In the genomic region with DNA sequence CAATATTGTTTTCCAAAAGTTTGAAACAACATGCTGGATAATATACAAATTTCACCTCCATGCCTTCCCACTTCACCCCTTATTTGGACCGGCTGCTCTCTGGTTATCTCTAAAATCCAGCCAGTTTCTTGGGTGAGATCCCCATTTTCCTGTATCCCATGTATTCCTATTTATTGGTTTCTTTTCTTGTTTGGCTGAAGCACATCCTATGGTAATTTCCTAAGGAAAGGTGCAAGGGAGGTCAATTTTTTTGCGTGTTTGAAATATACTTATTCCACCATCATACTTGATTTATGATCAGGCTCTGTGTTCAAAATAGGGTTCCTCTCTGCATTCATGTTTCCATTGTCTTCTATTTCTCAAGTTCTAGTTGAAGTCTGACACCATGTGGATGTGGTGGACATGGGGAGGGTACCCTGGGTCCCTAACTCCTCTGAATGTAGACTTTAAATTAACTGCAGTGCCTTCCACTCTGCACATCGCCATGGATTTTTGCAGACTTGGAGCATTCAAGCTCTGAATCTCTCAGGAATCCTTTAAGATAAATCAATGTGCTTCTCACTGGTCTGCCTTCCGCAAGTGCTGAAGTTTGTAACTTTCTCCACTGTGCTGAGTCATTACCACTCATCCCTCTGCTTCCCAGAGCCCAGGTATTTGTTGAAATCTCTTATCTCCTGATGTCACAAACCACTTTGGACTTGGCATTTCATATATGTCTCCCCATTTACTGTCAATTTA, we compare ENCODE assay signal across 15 cellular contexts. TPM values are rescaled to one million over a fixed set of nuclear protein-coding genes. Genes with fewer than 3 reads are reported as not detected.
DNase-seq lines count a peak whose midpoint lies in the region; ATAC-seq and TF ChIP-seq lines count a peak whose summit lies in the region.
"Had no signal": no experiment of that assay in that cellular context is flagged by ENCODE, and none has a peak within 500 bp of the region (broad histone marks: within the 10 kb centered on the region; RNA-seq: fewer than 3 reads in every experiment).

No MANE protein-coding gene starts in this region.

- no peaks in the 10 kb centered on the region for H3K9me3 ChIP-seq in adipocyte (ENCODE audit: control insufficient read depth, low read length)

- H3K4me1 ChIP-seq in adipocyte (ENCODE audit: control insufficient read depth, insufficient read depth, low read length) = peaks cover 9% of the 10 kb centered on the region
- H3K4me1 ChIP-seq in foreskin keratinocyte = peaks cover 6% of the 10 kb centered on the region

- DNase-seq in Daoy (ENCODE audit: low read depth) (peak; percentile 54), M059J (ENCODE audit: low read depth) (peak; percentile 60), adipocyte (ENCODE audit: low read depth) (peak; percentile 12), foreskin keratinocyte (peak; percentile 11 to 39), T-helper 1 cell (no peak)
- DNase-seq: activated CD4-positive, alpha-beta T cell treated with anti-CD3 and anti-CD28 coated beads, Interleukin-2, amount 10 ng/mL, durations not matched to agents 24 days and 14 days; activated T-cell treated with anti-CD3 and anti-CD28 coated beads, Interleukin-2, amount 50 U/mL, for 1 hour; cerebellar nuclear complex; DMS 273 treated with DMSO at 0.1 percent for 48 hours; NCI-H2081 treated with DMSO at 0.1 percent for 48 hours; NCI-H69 had no signal

- peak; percentile 26 for ATAC-seq in foreskin keratinocyte
- no peak for ATAC-seq in GM19463 (IDR thresholded peaks at IDR 0.05; ENCODE audit: unreplicated experiment)
- ATAC-seq in HG02885 (IDR thresholded peaks at IDR 0.05; ENCODE audit: poor library complexity, unreplicated experiment) = no peak
- no peak for ATAC-seq in HG03095 (IDR thresholded peaks at IDR 0.05; ENCODE audit: unreplicated experiment)

- no peak overlapping the region for H3K9ac ChIP-seq in adipocyte (ENCODE audit: low read length)

- no peak overlapping the region for H3K27ac ChIP-seq in foreskin keratinocyte

- peaks cover 20% of the 10 kb centered on the region for H3K27me3 ChIP-seq in adipocyte (replicated peaks; ENCODE audit: control insufficient read depth, insufficient read depth, low read length)
- H3K27me3 ChIP-seq in foreskin keratinocyte = peaks cover 58% of the 10 kb centered on the region

- no peak overlapping the region for H3K4me3 ChIP-seq in adipocyte (ENCODE audit: low read length)
- H3K4me3 ChIP-seq: lung had no signal

- no peaks in the 10 kb centered on the region for H3K36me3 ChIP-seq in adipocyte (ENCODE audit: control insufficient read depth, insufficient read depth, low read length, severe bottlenecking)

- TF ChIP-seq CTCF in foreskin keratinocyte (conservative IDR thresholded peaks at IDR 0.05) = no peak

RNA-seq across cellular contexts. Expression of gene TLE3, which starts 52.1 kb away (rescaled TPM):
- 43.9 and 46.0 TPM in 2 replicates for total RNA-seq in Daoy (2014; rRNA removed; shearing (Covaris generic))
- 6.4 and 15.6 TPM in 2 replicates for total RNA-seq in M059J (2014; rRNA removed; shearing (Covaris generic))
- total RNA-seq in foreskin keratinocyte = 24.1 and 28.1 TPM in 2 replicates
- 11.3 and 14.0 TPM in 2 replicates for polyA plus RNA-seq in foreskin keratinocyte

Comparison
In these comparisons a context has a peak if more than half of its experiments do, and no peak if none do; other contexts are left out.
1. DNase-seq: peak in Daoy (single experiment), M059J (single experiment), adipocyte (single experiment) and foreskin keratinocyte (2 of 2); none in T-helper 1 cell (0 of 5).